In genomic region chr17:44014133-44014436, GRCh38 we compare ENCODE assay signal across 8 cellular contexts. TPM values are rescaled to one million over a fixed set of nuclear protein-coding genes. Genes with fewer than 3 reads are reported as not detected.
DNase-seq lines count a peak whose midpoint lies in the region; ATAC-seq lines count a peak whose summit lies in the region.

No MANE protein-coding gene starts in this region.

- DNase-seq in HAP-1 (ENCODE audit: low spot score in 2 of 2) (peak in 1 of 2 experiments; percentile 44), GM19240 (ENCODE audit: insufficient read length, low spot score) (no peak)
- DNase-seq in activated CD4-positive, alpha-beta memory T cell treated with anti-CD3 and anti-CD28 coated beads, Interleukin-2, amount 10 ng/mL, durations not matched to agents 7 days and 5 days = no peak
- DNase-seq in stimulated activated effector memory CD8-positive, alpha-beta T cell treated with anti-CD3 and anti-CD28 coated beads, Interleukin-12 subunit alpha, Interleukin-12 subunit beta, amount 100 ng/mL, for 72 hours (ENCODE audit: low spot score in 2 of 2) = no peak

- H3K27me3 ChIP-seq in HAP-1 (ENCODE audit: low read depth) = no peaks in the 10 kb centered on the region

- H3K9me3 Mint-ChIP-seq in activated CD4-positive, alpha-beta memory T cell treated with anti-CD3 and anti-CD28 coated beads, Interleukin-2, amount 10 ng/mL, durations not matched to agents 7 days and 5 days = no peaks in the 10 kb centered on the region
- H3K9me3 Mint-ChIP-seq in stimulated activated effector memory CD8-positive, alpha-beta T cell treated with anti-CD3 and anti-CD28 coated beads, Interleukin-12 subunit alpha, Interleukin-12 subunit beta, amount 100 ng/mL, for 72 hours = no peaks in the 10 kb centered on the region

- H3K9me3 ChIP-seq in HAP-1 = no peaks in the 10 kb centered on the region

- peaks cover 7% of the 10 kb centered on the region for H3K4me1 ChIP-seq in HAP-1

- peaks cover 14% of the 10 kb centered on the region; the same call in 1 of the 2 replicates for H3K36me3 ChIP-seq in HAP-1 (replicated peaks)

- H3K36me3 Mint-ChIP-seq in activated CD4-positive, alpha-beta memory T cell treated with anti-CD3 and anti-CD28 coated beads, Interleukin-2, amount 10 ng/mL, durations not matched to agents 7 days and 5 days (ENCODE audit: low read depth) = peaks cover 7% of the 10 kb centered on the region
- peaks cover 37% of the 10 kb centered on the region for H3K36me3 Mint-ChIP-seq in stimulated activated effector memory CD8-positive, alpha-beta T cell treated with anti-CD3 and anti-CD28 coated beads, Interleukin-12 subunit alpha, Interleukin-12 subunit beta, amount 100 ng/mL, for 72 hours

- CTCF ChIA-PET in activated CD4-positive, alpha-beta memory T cell treated with anti-CD3 and anti-CD28 coated beads, Interleukin-2, amount 10 ng/mL, durations not matched to agents 7 days and 5 days (lab: Charles Lee) = interaction anchor here (1.1 kb wide), 2 partner anchors 16 to 70 kb away, joined by 3 read pairs; no protein-coding TSS in a partner anchor

- no peak for ATAC-seq in stimulated activated effector memory CD8-positive, alpha-beta T cell treated with anti-CD3 and anti-CD28 coated beads, Interleukin-12 subunit alpha, Interleukin-12 subunit beta, amount 100 ng/mL, for 72 hours
- ATAC-seq in GM18870 (IDR thresholded peaks at IDR 0.05; ENCODE audit: unreplicated experiment) (no peak), GM19023 (IDR thresholded peaks at IDR 0.05; ENCODE audit: unreplicated experiment) (no peak), HG03460 (IDR thresholded peaks at IDR 0.05; ENCODE audit: unreplicated experiment) (no peak)

- in situ Hi-C loops in HAP-1 (cut with MboI; ENCODE audit: low sequenced_read_pairs) = no loop called here

- peak overlapping the region; percentile 88 for H3K27ac Mint-ChIP-seq in activated CD4-positive, alpha-beta memory T cell treated with anti-CD3 and anti-CD28 coated beads, Interleukin-2, amount 10 ng/mL, durations not matched to agents 7 days and 5 days
- H3K27ac Mint-ChIP-seq in stimulated activated effector memory CD8-positive, alpha-beta T cell treated with anti-CD3 and anti-CD28 coated beads, Interleukin-12 subunit alpha, Interleukin-12 subunit beta, amount 100 ng/mL, for 72 hours = peak overlapping the region; percentile 98

- peak overlapping the region; percentile 98 for H3K4me3 Mint-ChIP-seq in activated CD4-positive, alpha-beta memory T cell treated with anti-CD3 and anti-CD28 coated beads, Interleukin-2, amount 10 ng/mL, durations not matched to agents 7 days and 5 days
- peak overlapping the region; percentile 99 for H3K4me3 Mint-ChIP-seq in stimulated activated effector memory CD8-positive, alpha-beta T cell treated with anti-CD3 and anti-CD28 coated beads, Interleukin-12 subunit alpha, Interleukin-12 subunit beta, amount 100 ng/mL, for 72 hours

- peak overlapping the region; percentile 78 for H3K4me3 ChIP-seq in HAP-1
- peak overlapping the region; percentile 95 for H3K4me3 ChIP-seq in iPS-11a (ENCODE audit: low read depth, low read length)

- POLR2A ChIA-PET in activated CD4-positive, alpha-beta memory T cell treated with anti-CD3 and anti-CD28 coated beads, Interleukin-2, amount 10 ng/mL, durations not matched to agents 7 days and 5 days (lab: Charles Lee) = interaction anchor here (1.0 to 1.4 kb wide), 4 partner anchors 9 to 530 kb away, joined by 3 to 8 read pairs (median 4); partner anchors contain the start of genes DHX8 and LSM12

- H3K4me1 Mint-ChIP-seq in activated CD4-positive, alpha-beta memory T cell treated with anti-CD3 and anti-CD28 coated beads, Interleukin-2, amount 10 ng/mL, durations not matched to agents 7 days and 5 days = peaks cover 27% of the 10 kb centered on the region
- H3K4me1 Mint-ChIP-seq in stimulated activated effector memory CD8-positive, alpha-beta T cell treated with anti-CD3 and anti-CD28 coated beads, Interleukin-12 subunit alpha, Interleukin-12 subunit beta, amount 100 ng/mL, for 72 hours = peaks cover 18% of the 10 kb centered on the region

- no peaks in the 10 kb centered on the region for H3K27me3 Mint-ChIP-seq in activated CD4-positive, alpha-beta memory T cell treated with anti-CD3 and anti-CD28 coated beads, Interleukin-2, amount 10 ng/mL, durations not matched to agents 7 days and 5 days

RNA-seq across cellular contexts. Expression of gene TMEM101, which starts 0.7 kb away (rescaled TPM):
- total RNA-seq in activated CD4-positive, alpha-beta memory T cell treated with anti-CD3 and anti-CD28 coated beads, Interleukin-2, amount 10 ng/mL, durations not matched to agents 7 days and 5 days = 10 to 100 TPM; 32.2 to 35.5 TPM

RNA-seq across cellular contexts. Expression of gene NAGS, which starts 9.7 kb away (rescaled TPM):
- total RNA-seq in activated CD4-positive, alpha-beta memory T cell treated with anti-CD3 and anti-CD28 coated beads, Interleukin-2, amount 10 ng/mL, durations not matched to agents 7 days and 5 days = 1 to 10 TPM; 1.5 TPM

RNA-seq across cellular contexts. Expression of gene LSM12, which starts 52.4 kb away (rescaled TPM):
- 10 to 100 TPM; 61.1 to 62.8 TPM for total RNA-seq in activated CD4-positive, alpha-beta memory T cell treated with anti-CD3 and anti-CD28 coated beads, Interleukin-2, amount 10 ng/mL, durations not matched to agents 7 days and 5 days

RNA-seq across cellular contexts. Expression of gene G6PC3, which starts 56.5 kb away (rescaled TPM):
- 10 to 100 TPM; 19.3 to 19.9 TPM for total RNA-seq in activated CD4-positive, alpha-beta memory T cell treated with anti-CD3 and anti-CD28 coated beads, Interleukin-2, amount 10 ng/mL, durations not matched to agents 7 days and 5 days
